In the genomic region with DNA sequence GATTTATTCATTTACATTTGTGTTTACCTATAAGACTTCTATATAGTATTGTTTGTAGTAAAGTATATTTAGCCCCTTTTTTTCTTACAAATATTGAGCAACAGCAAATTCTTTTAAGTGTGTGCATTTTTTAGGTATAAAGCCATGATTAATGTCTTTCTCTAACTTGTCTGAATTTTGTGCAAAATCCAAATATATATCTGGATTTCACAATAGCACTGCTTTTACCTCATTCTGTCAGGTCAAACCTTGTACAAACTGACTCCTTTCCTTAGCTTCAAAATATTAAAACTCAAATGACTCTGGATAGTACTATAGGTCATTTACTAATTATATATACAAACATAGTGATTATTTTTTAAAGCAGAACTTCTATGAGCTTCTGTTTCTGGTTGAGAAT, we compare ENCODE assay signal across 30 cellular contexts.
"Had no signal": no experiment of that assay in that cellular context is flagged by ENCODE, and none has a peak within 500 bp of the region (broad histone marks: within the 10 kb centered on the region; RNA-seq: fewer than 3 reads in every experiment).

No MANE protein-coding gene starts in this region.

- ATAC-seq: activated CD4-positive, CD25-positive, alpha-beta regulatory T cell treated with anti-CD3 and anti-CD28 coated beads, Interleukin-2, amount 50 U/mL, for 24 hours; activated CD8-positive, alpha-beta T cell treated with anti-CD3 and anti-CD28 coated beads for 36 hours; activated naive CD4-positive, alpha-beta T cell treated with anti-CD3 and anti-CD28 coated beads, Interleukin-2, amount 50 U/mL, for 72 hours; body of pancreas; esophagus mucosa; T-helper 17 cell had no signal

- DNase-seq: activated B cell treated with CpG ODN at 0.5 μM for 24 hours; activated CD4-positive, alpha-beta T cell treated with anti-CD3 and anti-CD28 coated beads for 48 hours; activated CD4-positive, alpha-beta T cell treated with anti-CD3 and anti-CD28 coated beads, Interleukin-2, amount 50 U/mL, for 1 hour; activated CD4-positive, alpha-beta T cell treated with anti-CD3 and anti-CD28 coated beads, Interleukin-2, amount 50 U/mL, for 48 hours; activated CD8-positive, alpha-beta memory T cell treated with anti-CD3 and anti-CD28 coated beads for 24 hours; activated CD8-positive, alpha-beta T cell treated with anti-CD3 and anti-CD28 coated beads for 36 hours; activated effector memory CD4-positive, alpha-beta T cell treated with anti-CD3 and anti-CD28 coated beads, Interleukin-2, amount 50 U/mL, for 16 hours; activated naive CD4-positive, alpha-beta T cell treated with anti-CD3 and anti-CD28 coated beads, Interleukin-2, amount 10 ng/mL, durations not matched to agents 7 days and 5 days; activated naive CD8-positive, alpha-beta T cell treated with anti-CD3 and anti-CD28 coated beads, Interleukin-2, amount 10 ng/mL, durations not matched to agents 7 days and 5 days; activated T-cell treated with anti-CD3 and anti-CD28 coated beads, Interleukin-2, amount 50 U/mL, for 48 hours; amniotic stem cell; aorta; body of pancreas; central memory CD4-positive, alpha-beta T cell; cerebellar nuclear complex; dorsolateral prefrontal cortex; effector memory CD4-positive, alpha-beta T cell; endodermal cell; foreskin fibroblast; head of caudate nucleus; SW 1271; T-helper 1 cell; T-helper 17 cell; T1000; WERI-Rb-1 had no signal

- H3K4me3 ChIP-seq: body of pancreas, cardiac muscle cell, coronary artery, dorsolateral prefrontal cortex had no signal
